15 cellular contexts compared by ENCODE assay signal in the genomic region with DNA sequence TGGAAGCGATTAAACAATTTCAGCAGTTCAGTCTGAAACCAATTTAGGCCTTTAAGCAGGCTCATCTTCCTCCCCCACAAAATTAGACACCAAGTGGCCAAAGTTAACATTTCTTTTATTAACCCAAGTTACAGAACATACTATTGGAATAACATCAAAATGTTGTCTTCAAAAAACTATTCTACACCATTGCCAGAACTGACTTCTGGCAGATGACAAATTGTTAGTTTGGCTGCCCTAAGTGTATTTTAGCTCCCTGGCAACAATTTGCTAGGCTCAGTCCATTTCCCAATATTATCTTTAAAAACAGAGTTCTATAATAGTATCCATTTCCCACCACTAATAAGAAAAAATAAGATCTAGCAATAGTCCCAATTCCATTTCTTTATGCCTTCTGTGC.
"Had no signal": no experiment of that assay in that cellular context is flagged by ENCODE, and none has a peak within 500 bp of the region (broad histone marks: within the 10 kb centered on the region; RNA-seq: fewer than 3 reads in every experiment).

No MANE protein-coding gene starts in this region.

- ATAC-seq: activated naive CD8-positive, alpha-beta T cell treated with anti-CD3 and anti-CD28 coated beads, Interleukin-2, amount 50 U/mL, for 24 hours; left lobe of liver; naive thymus-derived CD4-positive, alpha-beta T cell; T-cell had no signal

- H3K9me3 ChIP-seq: esophagus squamous epithelium had no signal

- H3K27me3 ChIP-seq: cardiac muscle cell, esophagus squamous epithelium had no signal

- H3K36me3 Mint-ChIP-seq: T-cell had no signal

- H3K4me3 ChIP-seq: cardiac muscle cell, esophagus squamous epithelium had no signal

- H3K27ac Mint-ChIP-seq: activated naive CD8-positive, alpha-beta T cell treated with anti-CD3 and anti-CD28 coated beads, Interleukin-2, amount 50 U/mL, for 24 hours; naive thymus-derived CD4-positive, alpha-beta T cell; T-cell had no signal

- H3K27ac ChIP-seq: cardiac muscle cell had no signal

- H3K4me1 Mint-ChIP-seq: activated naive CD8-positive, alpha-beta T cell treated with anti-CD3 and anti-CD28 coated beads, Interleukin-2, amount 50 U/mL, for 24 hours; naive thymus-derived CD4-positive, alpha-beta T cell; T-cell had no signal

- H3K4me3 Mint-ChIP-seq: activated naive CD8-positive, alpha-beta T cell treated with anti-CD3 and anti-CD28 coated beads, Interleukin-2, amount 50 U/mL, for 24 hours; naive thymus-derived CD4-positive, alpha-beta T cell; T-cell had no signal

- H3K9me3 Mint-ChIP-seq: activated naive CD8-positive, alpha-beta T cell treated with anti-CD3 and anti-CD28 coated beads, Interleukin-2, amount 50 U/mL, for 24 hours had no signal

- DNase-seq: activated CD4-positive, CD25-positive, alpha-beta regulatory T cell treated with anti-CD3 and anti-CD28 coated beads, Interleukin-2, amount 50 U/mL, for 72 hours; activated naive CD4-positive, alpha-beta T cell; activated naive CD8-positive, alpha-beta T cell treated with anti-CD3 and anti-CD28 coated beads, Interleukin-2, amount 50 U/mL, for 24 hours; activated T-cell treated with anti-CD3 and anti-CD28 coated beads for 4 hours; esophagus squamous epithelium; foreskin melanocyte; naive thymus-derived CD4-positive, alpha-beta T cell; small intestine; stimulated activated CD4-positive, alpha-beta T cell treated with anti-CD3 and anti-CD28 coated beads, Interleukin-4, amount 100 ng/mL, for 4 hours; stimulated activated CD8-positive, alpha-beta memory T cell treated with anti-CD3 and anti-CD28 coated beads, Interleukin-4, amount 100 ng/mL, for 48 hours; stimulated activated naive CD4-positive, alpha-beta T cell treated with Interleukin-2 at 50 U/mL for 16 hours; T-cell; T1000 had no signal

- H3K36me3 ChIP-seq: cardiac muscle cell, esophagus squamous epithelium had no signal
